In the genomic region with DNA sequence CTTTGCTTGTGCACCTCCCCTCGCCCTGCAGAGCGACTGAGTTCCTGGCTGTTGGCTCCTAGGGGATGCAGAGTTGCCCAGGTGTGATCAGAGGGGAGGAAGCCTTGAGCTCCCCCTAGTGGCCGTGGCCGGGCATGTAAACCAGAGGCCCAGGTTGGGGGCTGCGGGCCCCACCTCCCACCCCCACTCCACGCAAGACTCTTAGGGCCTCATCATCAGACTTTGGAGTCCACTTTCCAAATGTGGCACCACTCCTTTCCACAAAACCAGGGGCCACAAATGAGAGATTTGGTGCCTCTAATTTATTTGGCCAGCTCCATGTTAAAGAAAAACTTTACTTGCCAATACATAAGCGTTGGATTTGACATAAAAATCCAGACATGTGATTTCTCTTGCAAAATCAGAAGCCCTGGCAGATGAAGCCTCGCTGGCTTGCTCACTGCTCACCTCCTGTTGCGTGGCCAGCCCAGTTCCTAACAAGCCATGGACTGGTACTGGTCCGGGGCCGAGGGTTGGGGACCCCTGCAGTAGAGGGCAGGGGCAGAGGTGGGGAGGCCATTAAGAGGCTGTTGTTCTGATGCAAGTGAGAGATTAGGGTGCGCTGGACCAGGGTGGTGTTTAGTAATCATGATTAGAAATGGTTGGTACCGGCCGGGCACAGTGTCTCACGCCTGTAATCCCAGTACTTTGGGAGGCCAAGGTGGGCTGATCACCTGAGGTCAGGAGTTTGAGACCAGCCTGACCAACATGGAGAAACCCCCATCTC, we compare ENCODE assay signal across 9 cellular contexts. TPM values are rescaled to one million over a fixed set of nuclear protein-coding genes. Genes with fewer than 3 reads are reported as not detected.
DNase-seq lines count a peak whose midpoint lies in the region; ATAC-seq and TF ChIP-seq lines count a peak whose summit lies in the region.
"Had no signal": no experiment of that assay in that cellular context is flagged by ENCODE, and none has a peak within 500 bp of the region (broad histone marks: within the 10 kb centered on the region; RNA-seq: fewer than 3 reads in every experiment).

No MANE protein-coding gene starts in this region.

- no peaks in the 10 kb centered on the region for H3K9me3 Mint-ChIP-seq in Caco-2 (ENCODE audit: unreplicated experiment)
- peaks cover 5 to 8% of the 10 kb centered on the region in 2 donors for H3K9me3 Mint-ChIP-seq in stimulated activated naive B cell treated with anti-CD40 and anti-IgM and Interleukin-4, amounts not matched to agents 10 μg/mL and 1 μg/mL and 100 μg/mL, for 72 hours

- H3K4me1 ChIP-seq in Caco-2 (no peaks in the 10 kb centered on the region), mesendoderm (ENCODE audit: control insufficient read depth, low read depth, low read length) (no peaks in the 10 kb centered on the region)

- no peaks in the 10 kb centered on the region for H3K27me3 Mint-ChIP-seq in Caco-2 (ENCODE audit: insufficient read depth, unreplicated experiment)
- H3K27me3 Mint-ChIP-seq in stimulated activated naive B cell treated with anti-CD40 and anti-IgM and Interleukin-4, amounts not matched to agents 10 μg/mL and 1 μg/mL and 100 μg/mL, for 72 hours, result peaks cover 0 to 4% of the 10 kb centered on the region in 2 donors

- no CpG with 5 or more reads among the region's 15 CpGs for WGBS in mesendoderm (ENCODE audit: extremely low coverage, insufficient coverage, low lambda C conversion rate)

- TF ChIP-seq CTCF in Caco-2 (IDR thresholded peaks at IDR 0.05; ENCODE audit: insufficient read depth in 1 of 2, low read depth in 1 of 2, low read length in 1 of 2, severe bottlenecking in 1 of 2, unreplicated experiment in 1 of 2), result peak; percentile 50 to 67
- TF ChIP-seq CTCF in coronary artery (IDR thresholded peaks at IDR 0.05), result peak; percentile 42

- H3K9me3 ChIP-seq in Caco-2, result no peaks in the 10 kb centered on the region

- H3K27me3 ChIP-seq in Caco-2 (replicated peaks; ENCODE audit: control insufficient read depth, insufficient read depth, low read length) (no peaks in the 10 kb centered on the region), mesendoderm (ENCODE audit: insufficient read depth, low read length, poor library complexity) (no peaks in the 10 kb centered on the region)

- POLR2A ChIA-PET in Caco-2 (lab: Charles Lee), result no interaction called here

- no peak overlapping the region for H3K4me3 Mint-ChIP-seq in Caco-2 (ENCODE audit: unreplicated experiment)
- H3K4me3 Mint-ChIP-seq in stimulated activated naive B cell treated with anti-CD40 and anti-IgM and Interleukin-4, amounts not matched to agents 10 μg/mL and 1 μg/mL and 100 μg/mL, for 72 hours, result no peak overlapping the region

- H3K4me3 ChIP-seq in Caco-2 (ENCODE audit: low read depth, low read length), result no peak overlapping the region
- no peak overlapping the region for H3K4me3 ChIP-seq in coronary artery
- no peak overlapping the region for H3K4me3 ChIP-seq in mesendoderm (ENCODE audit: low read length)

- H3K4me1 Mint-ChIP-seq in Caco-2 (ENCODE audit: low read depth, unreplicated experiment), result no peaks in the 10 kb centered on the region
- H3K4me1 Mint-ChIP-seq in stimulated activated naive B cell treated with anti-CD40 and anti-IgM and Interleukin-4, amounts not matched to agents 10 μg/mL and 1 μg/mL and 100 μg/mL, for 72 hours, result peaks cover 7 to 34% of the 10 kb centered on the region in 2 donors

- H3K27ac Mint-ChIP-seq in Caco-2 (ENCODE audit: unreplicated experiment), result no peak overlapping the region
- H3K27ac Mint-ChIP-seq in stimulated activated naive B cell treated with anti-CD40 and anti-IgM and Interleukin-4, amounts not matched to agents 10 μg/mL and 1 μg/mL and 100 μg/mL, for 72 hours, result peak overlapping the region; percentile 56

- no peak overlapping the region for H2BK120ac ChIP-seq in mesendoderm (ENCODE audit: low read depth, low read length)

- H3K23ac ChIP-seq in mesendoderm (ENCODE audit: low read length), result no peak overlapping the region

- H2BK5ac ChIP-seq in mesendoderm (ENCODE audit: low read length), result no peak overlapping the region

- CTCF ChIA-PET in Caco-2 (lab: Charles Lee), result interaction anchor here (0.6 to 0.8 kb wide), 3 partner anchors 14 to 112 kb away, joined by 3 to 4 read pairs (median 3); no protein-coding TSS in a partner anchor

- DNase-seq in Caco-2 (peak; percentile 38 to 49), HuH-7.5 (ENCODE audit: low spot score) (peak; percentile 13), coronary artery (ENCODE audit: low spot score) (no peak), mesendoderm (peak; percentile 80), cerebellar nuclear complex (lab: John Stamatoyannopoulos, UW) (no peak)
- peak; percentile 8 to 30 for DNase-seq in activated CD4-positive, alpha-beta T cell treated with anti-CD3 and anti-CD28 coated beads for 4 hours
- DNase-seq in stimulated activated naive B cell treated with anti-CD40 and anti-IgM and Interleukin-4, amounts not matched to agents 10 μg/mL and 1 μg/mL and 100 μg/mL, for 72 hours, result peak; percentile 31

- no peaks in the 10 kb centered on the region for H3K36me3 Mint-ChIP-seq in Caco-2 (ENCODE audit: insufficient read depth, unreplicated experiment)
- H3K36me3 Mint-ChIP-seq in stimulated activated naive B cell treated with anti-CD40 and anti-IgM and Interleukin-4, amounts not matched to agents 10 μg/mL and 1 μg/mL and 100 μg/mL, for 72 hours, result peaks cover 1 to 4% of the 10 kb centered on the region in 2 donors

- no peaks in the 10 kb centered on the region for H3K79me2 ChIP-seq in mesendoderm (ENCODE audit: control insufficient read depth, insufficient read depth, low read length)

- no peak overlapping the region for H3K9ac ChIP-seq in mesendoderm (ENCODE audit: low read length)

- no peaks in the 10 kb centered on the region for H3K79me1 ChIP-seq in mesendoderm (ENCODE audit: low read length)

- H2BK15ac ChIP-seq in mesendoderm (replicated peaks; ENCODE audit: low read depth), result no peak overlapping the region

- H3K4me2 ChIP-seq in mesendoderm (ENCODE audit: low read length), result no peak overlapping the region

- BruUV-seq in Caco-2 (replicated peaks; lab: Mats Ljungman, UMichigan), result no TSS peak

- H3K18ac ChIP-seq in mesendoderm (ENCODE audit: low read length), result no peak overlapping the region

- H3K4ac ChIP-seq in mesendoderm (ENCODE audit: low read depth, low read length), result no peak overlapping the region

- no peak overlapping the region for H2AK5ac ChIP-seq in mesendoderm (ENCODE audit: low read length)

- no peak overlapping the region for H3K56ac ChIP-seq in mesendoderm (ENCODE audit: low read length)

- no peak overlapping the region for H4K5ac ChIP-seq in mesendoderm (ENCODE audit: low read length)

- H3K27ac ChIP-seq in coronary artery, result no peak overlapping the region
- H3K27ac ChIP-seq in mesendoderm (ENCODE audit: low read depth, low read length), result no peak overlapping the region

- H3K36me3 ChIP-seq in Caco-2 (ENCODE audit: control insufficient read depth, insufficient read depth, low read length) (no peaks in the 10 kb centered on the region), mesendoderm (ENCODE audit: control insufficient read depth, insufficient read depth, low read length) (no peaks in the 10 kb centered on the region)

- no peak overlapping the region for H4K8ac ChIP-seq in mesendoderm (ENCODE audit: low read depth, low read length)

- ATAC-seq in stimulated activated naive B cell treated with anti-CD40 and anti-IgM and Interleukin-4, amounts not matched to agents 10 μg/mL and 1 μg/mL and 100 μg/mL, for 72 hours (replicated peaks), result peak; percentile 75 to 84
- no peak for ATAC-seq in HG02588 (IDR thresholded peaks at IDR 0.05; ENCODE audit: unreplicated experiment)

- intact Hi-C loops in Caco-2 (cut with micrococcal nuclease; ENCODE audit: unreplicated experiment), result loop anchor here (5.0 kb wide), 1 partner anchor 260 kb away; no protein-coding TSS in a partner anchor

RNA-seq across cellular contexts. Expression of gene GAS7, which starts 28.7 kb away (rescaled TPM):
- 0.23 and 0.34 TPM in 2 replicates for total RNA-seq in Caco-2 (2022)
- 14.3 TPM for polyA plus RNA-seq in mesendoderm (2013, experiment 1 of 2)
- polyA plus RNA-seq in mesendoderm (2013, experiment 2 of 2), result 14.0 TPM
- total RNA-seq: pulmonary artery endothelial cell had no signal

Comparison
In these comparisons a context has a peak if more than half of its experiments do, and no peak if none do; other contexts are left out.
1. DNase-seq: peak in Caco-2 (2 of 2), HuH-7.5 (single experiment), activated CD4-positive, alpha-beta T cell treated with anti-CD3 and anti-CD28 coated beads for 4 hours (2 of 2), mesendoderm (single experiment) and stimulated activated naive B cell treated with anti-CD40 and anti-IgM and Interleukin-4, amounts not matched to agents 10 μg/mL and 1 μg/mL and 100 μg/mL, for 72 hours (single experiment); none in coronary artery (single experiment) and cerebellar nuclear complex (0 of 2).